8 cellular contexts compared by ENCODE assay signal in genomic region chr16:27199747-27200146, GRCh38. TPM values are rescaled to one million over a fixed set of nuclear protein-coding genes. Genes with fewer than 3 reads are reported as not detected.
DNase-seq lines count a peak whose midpoint lies in the region; ATAC-seq, FAIRE-seq and TF ChIP-seq lines count a peak whose summit lies in the region.

No MANE protein-coding gene starts in this region.

- H2AFZ ChIP-seq in mesenchymal stem cell (ENCODE audit: low read depth, low read length): no peak overlapping the region

- no peak overlapping the region for H3K18ac ChIP-seq in mesenchymal stem cell (ENCODE audit: low read depth in 1 of 2, low read length in 2 of 2)

- no peaks in the 10 kb centered on the region for H3K9me3 ChIP-seq in mesenchymal stem cell (ENCODE audit: control insufficient read depth, low read length)

- no peak for TF ChIP-seq POLR2A in GM12891 (IDR thresholded peaks at IDR 0.05; ENCODE audit: low read depth, low read length)

- no peak overlapping the region for H3K4me3 ChIP-seq in mesenchymal stem cell (ENCODE audit: insufficient read depth in 1 of 2, low read depth in 1 of 2, low read length in 2 of 2)

- H4K91ac ChIP-seq in mesenchymal stem cell (ENCODE audit: low read length): no peak overlapping the region

- no peaks in the 10 kb centered on the region for H3K36me3 ChIP-seq in mesenchymal stem cell (ENCODE audit: control insufficient read depth in 1 of 2, insufficient read depth in 2 of 2, low read depth in 1 of 2, low read length in 2 of 2)

- H3K4me2 ChIP-seq in mesenchymal stem cell (ENCODE audit: low read length, poor library complexity, severe bottlenecking): no peak overlapping the region

- DNase-seq in GM12891 (ENCODE audit: insufficient read length, low spot score) (no peak), RPMI7951 (ENCODE audit: low read depth) (peak; percentile 44), mesenchymal stem cell (peak; percentile 10), mucosa of gallbladder (ENCODE audit: low spot score) (no peak), cerebellar nuclear complex (lab: John Stamatoyannopoulos, UW) (no peak), HK-2 (ENCODE audit: unreplicated experiment) (no peak)
- DNase-seq in activated CD4-positive, alpha-beta T cell treated with anti-CD3 and anti-CD28 coated beads for 4 hours: no peak

- H3K14ac ChIP-seq in mesenchymal stem cell (ENCODE audit: low read length in 2 of 2): no peak overlapping the region

- no peak overlapping the region for H3K27ac ChIP-seq in mesenchymal stem cell (ENCODE audit: low read length, poor library complexity, severe bottlenecking)

- H2BK12ac ChIP-seq in mesenchymal stem cell (ENCODE audit: low read length in 2 of 2): no peak overlapping the region

- no peak overlapping the region for H3K9ac ChIP-seq in mesenchymal stem cell (ENCODE audit: low read length)

- H3K79me1 ChIP-seq in mesenchymal stem cell (replicated peaks; ENCODE audit: low read length, poor library complexity, severe bottlenecking): peaks cover 5% of the 10 kb centered on the region

- H3K27me3 ChIP-seq in mesenchymal stem cell (ENCODE audit: control insufficient read depth in 1 of 2, insufficient read depth in 1 of 2, low read length in 2 of 2): peaks cover 6 to 24% of the 10 kb centered on the region in 2 experiments

- no peak overlapping the region for H4K8ac ChIP-seq in mesenchymal stem cell (ENCODE audit: low read length)

- FAIRE-seq in GM12891 (lab: Jason Lieb, UNC): peak; percentile 84

- ATAC-seq in HG02678 (IDR thresholded peaks at IDR 0.05; ENCODE audit: unreplicated experiment): peak; percentile 32

- no peak overlapping the region for H2BK5ac ChIP-seq in mesenchymal stem cell (ENCODE audit: low read depth, low read length, poor library complexity, severe bottlenecking)

- H3K23ac ChIP-seq in mesenchymal stem cell (ENCODE audit: low read length in 2 of 2): no peak overlapping the region

- no peak overlapping the region for H3K4ac ChIP-seq in mesenchymal stem cell (ENCODE audit: low read depth in 1 of 2, low read length in 2 of 2)

- H2AK5ac ChIP-seq in mesenchymal stem cell (ENCODE audit: low read length, severe bottlenecking): no peak overlapping the region

- H2BK120ac ChIP-seq in mesenchymal stem cell (ENCODE audit: low read depth, low read length): no peak overlapping the region

- H2BK15ac ChIP-seq in mesenchymal stem cell (ENCODE audit: low read depth, poor library complexity, severe bottlenecking): no peak overlapping the region

- WGBS in mesenchymal stem cell: 83% methylated on average over 2 of the region's 2 CpGs

- peaks cover 6% of the 10 kb centered on the region for H3K4me1 ChIP-seq in mesenchymal stem cell (ENCODE audit: control insufficient read depth, insufficient read depth, low read depth, low read length)

TF ChIP-seq in GM12891, 5 proteins besides CTCF, POLR2A, EP300 and RAD21:
- TF ChIP-seq SPI1 (IDR thresholded peaks at IDR 0.05; ENCODE audit: low read depth, low read length): peak; percentile 99
- no peak for TF ChIP-seq POU2F2 (IDR thresholded peaks at IDR 0.05; ENCODE audit: low read depth, low read length)

RNA-seq across cellular contexts. Expression of gene KDM8, which starts 3.6 kb away (rescaled TPM):
- polyA plus RNA-seq in GM12891 (2012; ENCODE audit: low read depth, missing spikeins): 1.9 TPM
- total RNA-seq in RPMI7951 (2014; rRNA removed; shearing (Covaris generic)): 2.3 and 2.4 TPM in 2 replicates
- polyA plus RNA-seq in mesenchymal stem cell (2013, experiment 1 of 2): 1.9 TPM
- polyA plus RNA-seq in mesenchymal stem cell (2013, experiment 2 of 2): 1.7 TPM
- 14.8 TPM for total RNA-seq in mucosa of gallbladder

Comparison
In these comparisons a context has a peak if more than half of its experiments do, and no peak if none do; other contexts are left out.
1. DNase-seq: peak in RPMI7951 (single experiment) and mesenchymal stem cell (single experiment); none in GM12891 (single experiment), mucosa of gallbladder (single experiment), cerebellar nuclear complex (0 of 2), HK-2 (single experiment) and activated CD4-positive, alpha-beta T cell treated with anti-CD3 and anti-CD28 coated beads for 4 hours (0 of 2).